7 cellular contexts compared by ENCODE assay signal in the genomic region with DNA sequence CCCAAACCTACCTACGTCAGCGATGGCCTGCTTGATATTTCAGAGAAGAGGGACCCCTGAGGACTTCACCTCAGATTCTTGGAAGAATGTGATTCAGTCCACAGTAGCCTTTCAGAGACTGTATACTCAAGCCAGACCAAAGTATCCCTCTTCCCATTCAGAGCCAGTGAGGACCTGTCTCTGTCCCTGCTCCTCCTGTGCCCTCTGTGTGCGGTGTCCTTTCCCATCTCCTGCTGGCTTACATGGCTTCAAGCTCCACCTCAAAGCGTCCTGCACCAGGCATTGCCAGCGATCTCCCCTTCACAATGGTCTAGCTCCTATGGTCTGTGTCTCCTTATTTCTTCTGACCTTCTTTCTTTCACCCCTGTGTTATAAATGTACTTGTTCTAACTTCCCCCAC. TPM values are rescaled to one million over a fixed set of nuclear protein-coding genes. Genes with fewer than 3 reads are reported as not detected.
"Had no signal": no experiment of that assay in that cellular context is flagged by ENCODE, and none has a peak within 500 bp of the region (broad histone marks: within the 10 kb centered on the region; RNA-seq: fewer than 3 reads in every experiment).

No MANE protein-coding gene starts in this region.

- H3K9me3 Mint-ChIP-seq: GM23338, H9, IgD-negative memory B cell had no signal

- H3K36me3 Mint-ChIP-seq: IgD-negative memory B cell had no signal

- H3K4me3 Mint-ChIP-seq: GM23338, H9, IgD-negative memory B cell had no signal

- ATAC-seq: GM23338 had no signal

- H3K27ac Mint-ChIP-seq: GM23338, H9, IgD-negative memory B cell had no signal

- H3K4me1 Mint-ChIP-seq: GM23338, H9, IgD-negative memory B cell had no signal

- H3K4me3 ChIP-seq: GM23338 had no signal

- DNase-seq: H9, HCEC 1CT had no signal

- H3K4me2 ChIP-seq: GM23338 had no signal

- FAIRE-seq: H1, H54, HTR-8/SVneo had no signal

RNA-seq across cellular contexts. Expression of a gene that starts 39.5 kb away (rescaled TPM):
- polyA plus RNA-seq: GM23338, IgD-negative memory B cell had no signal
